10 cellular contexts compared by ENCODE assay signal in genomic region chr6:27617046-27617687, GRCh38.
DNase-seq lines count a peak whose midpoint lies in the region; ATAC-seq, FAIRE-seq and TF ChIP-seq lines count a peak whose summit lies in the region.
"Had no signal": no experiment of that assay in that cellular context is flagged by ENCODE, and none has a peak within 500 bp of the region (broad histone marks: within the 10 kb centered on the region; RNA-seq: fewer than 3 reads in every experiment).

No MANE protein-coding gene starts in this region.

- no peak for TF ChIP-seq CTCF in RWPE2 (IDR thresholded peaks at IDR 0.05; ENCODE audit: poor library complexity, severe bottlenecking)

- DNase-seq in NCI-H524 (lab: John Stamatoyannopoulos, UW), result peak; percentile 35 to 57
- no peak for DNase-seq in NCI-H524 treated with DMSO at 0.1 percent for 48 hours (lab: John Stamatoyannopoulos, UW)
- DNase-seq in RWPE2 (ENCODE audit: low spot score), result no peak
- peak; percentile 5 for DNase-seq in fibroblast of peridontal ligament (ENCODE audit: extremely low read depth)
- DNase-seq in small intestine, result peak; percentile 4
- no peak for DNase-seq in frontal cortex (ENCODE audit: low spot score in 2 of 2)
- DNase-seq in stimulated activated CD4-positive, alpha-beta T cell treated with anti-CD3 and anti-CD28 coated beads, Interleukin-15, amount 100 ng/mL, for 24 hours, result no peak
- DNase-seq: NCI-H2029 treated with DMSO at 0.1 percent for 48 hours had no signal

- peak overlapping the region; percentile 24 for H3K27ac ChIP-seq in RWPE2 (ENCODE audit: poor library complexity, severe bottlenecking)
- no peak overlapping the region for H3K27ac ChIP-seq in small intestine (ENCODE audit: low read depth in 1 of 2, low read length in 1 of 2)
- H3K27ac ChIP-seq: BLaER1 had no signal

- no peaks in the 10 kb centered on the region for H3K9me3 ChIP-seq in RWPE2 (ENCODE audit: severe bottlenecking)
- H3K9me3 ChIP-seq in small intestine (ENCODE audit: control insufficient read depth, low read depth), result no peaks in the 10 kb centered on the region
- H3K9me3 ChIP-seq: BLaER1 had no signal

- H3K27me3 ChIP-seq in RWPE2 (ENCODE audit: insufficient read depth, poor library complexity, severe bottlenecking) (no peaks in the 10 kb centered on the region), small intestine (ENCODE audit: control insufficient read depth in 2 of 2, insufficient read depth in 2 of 2, low read length in 2 of 2) (peaks cover 0 to 16% of the 10 kb centered on the region in 2 donors)

- peak overlapping the region; percentile 44 for H3K4me3 ChIP-seq in RWPE2 (ENCODE audit: severe bottlenecking)
- H3K4me3 ChIP-seq in small intestine (ENCODE audit: low read depth in 1 of 2, low read length in 2 of 2), result no peak overlapping the region
- H3K4me3 ChIP-seq: BLaER1 had no signal

- 3% methylated on average over 18 of the region's 18 CpGs for WGBS in small intestine, 3 donors

- no peak for FAIRE-seq in small intestine (lab: Jason Lieb, UNC)
- no peak for FAIRE-seq in frontal cortex (lab: Jason Lieb, UNC)

- no peaks in the 10 kb centered on the region for H3K36me3 ChIP-seq in RWPE2 (ENCODE audit: low read depth)
- no peaks in the 10 kb centered on the region for H3K36me3 ChIP-seq in small intestine (ENCODE audit: control insufficient read depth in 2 of 2, insufficient read depth in 2 of 2, low read length in 2 of 2)
- H3K36me3 ChIP-seq: BLaER1 had no signal

- H3K4me1 ChIP-seq in RWPE2 (ENCODE audit: insufficient read depth, poor library complexity, severe bottlenecking) (peaks cover 6% of the 10 kb centered on the region), small intestine (ENCODE audit: control insufficient read depth in 2 of 2, insufficient read depth in 1 of 2, low read depth in 1 of 2, low read length in 1 of 2) (no peaks in the 10 kb centered on the region)
- H3K4me1 ChIP-seq: BLaER1 had no signal

- ATAC-seq in RWPE2 (ENCODE audit: low read depth), result peak; percentile 68
- no peak for ATAC-seq in HG03469 (IDR thresholded peaks at IDR 0.05; ENCODE audit: unreplicated experiment)

Comparison
In these comparisons a context has a peak if more than half of its experiments do, and no peak if none do; other contexts are left out.
1. DNase-seq: peak in NCI-H524 (2 of 2), fibroblast of peridontal ligament (single experiment) and small intestine (single experiment); none in NCI-H524 treated with DMSO at 0.1 percent for 48 hours (single experiment), RWPE2 (single experiment), frontal cortex (0 of 2) and stimulated activated CD4-positive, alpha-beta T cell treated with anti-CD3 and anti-CD28 coated beads, Interleukin-15, amount 100 ng/mL, for 24 hours (single experiment).